ENCODE assay signal across 26 cellular contexts in genomic region chr1:168114845-168115244, GRCh38. TPM values are rescaled to one million over a fixed set of nuclear protein-coding genes. Genes with fewer than 3 reads are reported as not detected.
DNase-seq lines count a peak whose midpoint lies in the region; TF ChIP-seq lines count a peak whose summit lies in the region.
"Had no signal": no experiment of that assay in that cellular context is flagged by ENCODE, and none has a peak within 500 bp of the region (broad histone marks: within the 10 kb centered on the region; RNA-seq: fewer than 3 reads in every experiment).

No MANE protein-coding gene starts in this region.

- H3K27me3 ChIP-seq in mammary epithelial cell (ENCODE audit: insufficient read depth, low read length), result no peaks in the 10 kb centered on the region
- no peaks in the 10 kb centered on the region for H3K27me3 ChIP-seq in uterus
- H3K27me3 ChIP-seq in MM.1S (replicated peaks; ENCODE audit: insufficient read depth, low read length), result no peaks in the 10 kb centered on the region
- H3K27me3 ChIP-seq: adrenal gland, heart right ventricle, stomach, transverse colon had no signal

- H4K20me1 ChIP-seq in mammary epithelial cell (ENCODE audit: insufficient read depth, low read length) (no peaks in the 10 kb centered on the region), MM.1S (ENCODE audit: insufficient read depth, low read length) (no peaks in the 10 kb centered on the region)

- no peaks in the 10 kb centered on the region for H3K9me2 ChIP-seq in MM.1S (replicated peaks; ENCODE audit: insufficient read depth, low read length)

- no peak overlapping the region for H3K4me3 Mint-ChIP-seq in immature natural killer cell
- H3K4me3 Mint-ChIP-seq: activated T-cell treated with anti-CD3 and anti-CD28 coated beads, Interleukin-2, amount 50 U/mL, for 24 hours; dendritic cell treated with granulocyte-macrophage colony-stimulating factor and Interleukin-4, amounts not matched to agents 40 ng/mL and 50 ng/mL, for 4 days; mesothelial cell of epicardium; natural killer cell treated with Interleukin-12 subunit alpha and Interleukin-12 subunit beta and Interleukin-15 and Interleukin-18, amount 100 ng/mL, for 72 hours had no signal

- H3K27ac ChIP-seq in mammary epithelial cell (ENCODE audit: insufficient read depth, low read depth, low read length) (no peak overlapping the region), uterus (peak overlapping the region; percentile 21 to 52), MM.1S (ENCODE audit: low read length) (no peak overlapping the region)
- H3K27ac ChIP-seq: adrenal gland, heart right ventricle, HL-60, left ventricle myocardium inferior, parathyroid adenoma, stomach, transverse colon had no signal

- in situ Hi-C loops in mammary epithelial cell (cut with MboI; ENCODE audit: low sequenced_read_pairs in 2 of 2), result loop anchor here in 1 of 2 donors (10.0 kb wide), 1 partner anchor 60 kb away; the partner anchor contains the start of gene TIPRL

- H3K4me1 Mint-ChIP-seq in immature natural killer cell, result no peaks in the 10 kb centered on the region

- TF ChIP-seq CTCF in mammary epithelial cell (conservative IDR thresholded peaks at IDR 0.05 in 1 of 2, IDR thresholded peaks at IDR 0.05 in 1 of 2; ENCODE audit: extremely low read depth in 1 of 2, insufficient read depth in 1 of 2, low read depth in 1 of 2, low read length in 2 of 2) (no peak), uterus (IDR thresholded peaks at IDR 0.05) (no peak), MM.1S (IDR thresholded peaks at IDR 0.05; ENCODE audit: low read length) (no peak)

- CTCF ChIA-PET in mammary epithelial cell (lab: Charles Lee; ENCODE audit: low non-redundant PET), result no interaction called here

- DNase-seq in NCI-H2107 treated with DMSO at 0.1 percent for 48 hours (lab: John Stamatoyannopoulos, UW; ENCODE audit: unreplicated experiment), result peak; percentile 55
- no peak for DNase-seq in NCI-H2107 (lab: John Stamatoyannopoulos, UW)
- peak; percentile 51 for DNase-seq in NCI-H69 (lab: John Stamatoyannopoulos, UW)
- no peak for DNase-seq in mammary epithelial cell
- DNase-seq in uterus, result no peak
- no peak for DNase-seq in immature natural killer cell
- DNase-seq in MM.1S, result no peak
- DNase-seq in glomerular visceral epithelial cell (ENCODE audit: extremely low spot score), result no peak
- DNase-seq: activated CD8-positive, alpha-beta memory T cell treated with anti-CD3 and anti-CD28 coated beads for 24 hours; activated T-cell treated with anti-CD3 and anti-CD28 coated beads, Interleukin-2, amount 50 U/mL, for 24 hours; AML-193; EL; heart right ventricle; left ventricle myocardium inferior; right cardiac atrium; SIG-M5; stimulated activated CD4-positive, alpha-beta T cell treated with anti-CD3 and anti-CD28 coated beads, Interleukin-15, amount 100 ng/mL, for 24 hours; stomach; T-helper 1 cell; transverse colon had no signal

- no peaks in the 10 kb centered on the region for H3K36me3 ChIP-seq in mammary epithelial cell (ENCODE audit: insufficient read depth, low read length)
- H3K36me3 ChIP-seq in uterus, result no peaks in the 10 kb centered on the region
- no peaks in the 10 kb centered on the region for H3K36me3 ChIP-seq in MM.1S (replicated peaks; ENCODE audit: insufficient read depth, low read length)
- H3K36me3 ChIP-seq: adrenal gland, left ventricle myocardium inferior, transverse colon had no signal

- BruUV-seq in mammary epithelial cell (replicated peaks; lab: Mats Ljungman, UMichigan), result no TSS peak

- no peaks in the 10 kb centered on the region for H3K9me3 ChIP-seq in mammary epithelial cell (replicated peaks; ENCODE audit: insufficient read depth, low read length)
- H3K9me3 ChIP-seq in uterus, result no peaks in the 10 kb centered on the region
- H3K9me3 ChIP-seq in MM.1S (replicated peaks; ENCODE audit: insufficient read depth, low read length), result no peaks in the 10 kb centered on the region
- H3K9me3 ChIP-seq: adrenal gland, left ventricle myocardium inferior, stomach, transverse colon had no signal

- H3K4me3 ChIP-seq in mammary epithelial cell (replicated peaks in 1 of 3; ENCODE audit: insufficient read depth in 1 of 3, low read depth in 2 of 3, low read length in 3 of 3) (no peak overlapping the region), uterus (no peak overlapping the region), MM.1S (ENCODE audit: low read length) (no peak overlapping the region)
- H3K4me3 ChIP-seq: adrenal gland, heart right ventricle, left ventricle myocardium inferior, stomach, transverse colon had no signal

- H3K4me2 ChIP-seq in mammary epithelial cell (ENCODE audit: insufficient read depth, low read depth, low read length) (no peak overlapping the region), MM.1S (ENCODE audit: low read depth, low read length) (no peak overlapping the region)

- WGBS in mammary epithelial cell (ENCODE audit: low coverage, missing lambda C conversion rate), result 19% methylated on average over 6 of the region's 6 CpGs

- no peaks in the 10 kb centered on the region for H3F3A ChIP-seq in MM.1S (ENCODE audit: insufficient read depth, low read length)

- H3K9ac ChIP-seq in mammary epithelial cell (ENCODE audit: insufficient read depth, low read length) (no peak overlapping the region), MM.1S (ENCODE audit: low read length) (no peak overlapping the region)
- H3K9ac ChIP-seq: parathyroid adenoma had no signal

- dilution Hi-C loops in mammary epithelial cell (cut with HindIII; ENCODE audit: low sequenced_read_pairs), result no loop called here

- no peak for TF ChIP-seq POLR2A in uterus (IDR thresholded peaks at IDR 0.05)

- H3K4me1 ChIP-seq in mammary epithelial cell (ENCODE audit: insufficient read depth, low read length), result peaks cover 37% of the 10 kb centered on the region
- H3K4me1 ChIP-seq in uterus, result peaks cover 0 to 4% of the 10 kb centered on the region in 2 donors
- H3K4me1 ChIP-seq in MM.1S (ENCODE audit: low read length), result no peaks in the 10 kb centered on the region
- H3K4me1 ChIP-seq: adrenal gland, left ventricle myocardium inferior, parathyroid adenoma had no signal

- no peaks in the 10 kb centered on the region for H3K9me3 Mint-ChIP-seq in immature natural killer cell
- H3K9me3 Mint-ChIP-seq: activated T-cell treated with anti-CD3 and anti-CD28 coated beads, Interleukin-2, amount 50 U/mL, for 24 hours; natural killer cell treated with Interleukin-12 subunit alpha and Interleukin-12 subunit beta and Interleukin-15 and Interleukin-18, amount 100 ng/mL, for 72 hours had no signal

- peaks cover 0 to 5% (median 0%) of the 10 kb centered on the region in 3 donors for H3K36me3 Mint-ChIP-seq in immature natural killer cell
- H3K36me3 Mint-ChIP-seq: natural killer cell treated with Interleukin-12 subunit alpha and Interleukin-12 subunit beta and Interleukin-15 and Interleukin-18, amount 100 ng/mL, for 72 hours had no signal

- intact Hi-C loops in mammary epithelial cell (cut with micrococcal nuclease) (no loop called here), uterus (cut with DNase I; ENCODE audit: low total_unique reads) (no loop called here)

- no peaks in the 10 kb centered on the region for H3K27me3 Mint-ChIP-seq in immature natural killer cell (ENCODE audit: low read depth in 3 of 3)
- H3K27me3 Mint-ChIP-seq: dendritic cell treated with granulocyte-macrophage colony-stimulating factor and Interleukin-4, amounts not matched to agents 40 ng/mL and 50 ng/mL, for 4 days had no signal

- H3K27ac Mint-ChIP-seq in immature natural killer cell, result no peak overlapping the region
- H3K27ac Mint-ChIP-seq: activated T-cell treated with anti-CD3 and anti-CD28 coated beads, Interleukin-2, amount 50 U/mL, for 24 hours; dendritic cell treated with granulocyte-macrophage colony-stimulating factor and Interleukin-4, amounts not matched to agents 40 ng/mL and 50 ng/mL, for 4 days; mesothelial cell of epicardium; natural killer cell treated with Interleukin-12 subunit alpha and Interleukin-12 subunit beta and Interleukin-15 and Interleukin-18, amount 100 ng/mL, for 72 hours had no signal

- H2AFZ ChIP-seq in mammary epithelial cell (ENCODE audit: low read depth, low read length), result peak overlapping the region; percentile 40
- no peak overlapping the region for H2AFZ ChIP-seq in MM.1S (ENCODE audit: low read length)
- H2AFZ ChIP-seq: parathyroid adenoma had no signal

- H3K79me2 ChIP-seq in mammary epithelial cell (ENCODE audit: insufficient read depth, low read length) (peaks cover 7% of the 10 kb centered on the region), MM.1S (ENCODE audit: low read length) (no peaks in the 10 kb centered on the region)
- H3K79me2 ChIP-seq: parathyroid adenoma had no signal

RNA-seq across cellular contexts. Expression of gene GPR161, which starts 21.9 kb away (rescaled TPM):
- total RNA-seq in mammary epithelial cell, result 10 to 100 TPM; 15.0 to 27.1 TPM
- 17.8 TPM for polyA plus RNA-seq in mammary epithelial cell
- 60.3 TPM for polyA minus RNA-seq in mammary epithelial cell
- total RNA-seq in uterus, result 10 to 100 TPM in 3 of 4 donors, 1 to 10 TPM in 1; 9.7 to 45.5 (median 37.6) TPM
- not detected for polyA plus RNA-seq in immature natural killer cell

Comparison
In these comparisons a context has a peak if more than half of its experiments do, and no peak if none do; other contexts are left out.
1. DNase-seq: peak in NCI-H2107 treated with DMSO at 0.1 percent for 48 hours (single experiment) and NCI-H69 (single experiment); none in NCI-H2107 (single experiment), mammary epithelial cell (single experiment), uterus (0 of 2), immature natural killer cell (0 of 3), MM.1S (single experiment) and glomerular visceral epithelial cell (single experiment).
2. H3K27ac ChIP-seq: peak in uterus (2 of 2); none in mammary epithelial cell (single experiment) and MM.1S (single experiment).